In the genomic region with DNA sequence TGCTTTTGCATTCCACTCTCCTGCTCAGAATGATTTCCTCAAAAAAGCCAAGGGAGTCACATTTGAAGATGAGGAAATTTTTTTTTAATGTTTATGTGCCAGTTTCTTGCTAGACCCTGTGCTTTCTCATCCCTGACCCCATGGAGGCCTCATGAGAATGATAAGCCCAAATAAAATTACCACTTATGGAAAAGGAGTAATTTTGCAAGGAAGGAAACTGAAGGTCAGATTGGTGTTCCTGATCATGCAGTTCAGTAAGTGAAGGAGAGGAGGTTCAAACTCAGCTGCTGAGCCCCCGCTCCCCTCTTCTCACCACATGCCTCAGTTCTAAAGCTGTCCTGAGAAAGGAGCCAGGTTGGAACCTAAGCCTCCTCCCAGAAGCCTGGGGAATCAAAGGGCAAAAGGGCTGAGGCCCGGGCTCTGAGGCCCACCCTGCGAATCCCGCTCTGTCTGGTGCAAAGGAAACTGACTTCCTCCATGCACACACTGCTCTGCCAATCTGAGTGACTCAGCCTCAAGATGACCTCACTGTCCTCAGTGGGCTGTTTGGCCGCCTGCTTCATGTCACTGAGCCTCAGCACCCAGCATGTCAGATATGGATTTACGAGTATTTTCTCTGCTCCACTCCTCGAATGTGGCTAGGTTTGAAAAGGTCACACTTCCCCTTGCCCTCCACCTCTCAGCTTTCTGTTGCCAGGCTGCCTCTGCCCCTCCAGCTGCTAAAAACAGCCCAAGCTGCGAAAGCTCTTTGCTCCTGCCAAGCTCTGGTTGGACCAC, we compare ENCODE assay signal across 8 cellular contexts. TPM values are rescaled to one million over a fixed set of nuclear protein-coding genes. Genes with fewer than 3 reads are reported as not detected.
DNase-seq lines count a peak whose midpoint lies in the region; ATAC-seq, FAIRE-seq and TF ChIP-seq lines count a peak whose summit lies in the region.

No MANE protein-coding gene starts in this region.

- FAIRE-seq in bronchial epithelial cell (lab: Jason Lieb, UNC), result no peak

- H3K27me3 ChIP-seq in MG63, result no peaks in the 10 kb centered on the region
- no peaks in the 10 kb centered on the region for H3K27me3 ChIP-seq in bronchial epithelial cell (ENCODE audit: control insufficient read depth, insufficient read depth, low read length)
- H3K27me3 ChIP-seq in stomach smooth muscle (ENCODE audit: control insufficient read depth in 1 of 2, insufficient read depth in 2 of 2, low read length in 2 of 2), result no peaks in the 10 kb centered on the region

- no peak for ATAC-seq in HG03135 (IDR thresholded peaks at IDR 0.05; ENCODE audit: unreplicated experiment)

- DNase-seq in AG20443 (ENCODE audit: low spot score), result peak; percentile 86
- peak; percentile 79 for DNase-seq in MG63
- peak; percentile 81 for DNase-seq in bronchial epithelial cell (ENCODE audit: low read depth)
- DNase-seq in left kidney (ENCODE audit: low read depth, low spot score), result peak; percentile 82
- DNase-seq in NCI-H524 (lab: John Stamatoyannopoulos, UW), result no peak
- DNase-seq in activated CD4-positive, alpha-beta T cell treated with anti-CD3 and anti-CD28 coated beads for 1 hour, result no peak

- H3K27ac ChIP-seq in stomach smooth muscle (ENCODE audit: low read length), result peak overlapping the region; percentile 100

- H3K4me1 ChIP-seq in stomach smooth muscle (ENCODE audit: control insufficient read depth, insufficient read depth, low read length), result peaks cover 50% of the 10 kb centered on the region

- H3K36me3 ChIP-seq in MG63, result no peaks in the 10 kb centered on the region
- H3K36me3 ChIP-seq in bronchial epithelial cell (ENCODE audit: control insufficient read depth, insufficient read depth, low read length), result no peaks in the 10 kb centered on the region
- no peaks in the 10 kb centered on the region for H3K36me3 ChIP-seq in stomach smooth muscle (ENCODE audit: control insufficient read depth in 2 of 2, insufficient read depth in 2 of 2, low read length in 2 of 2)

- H3K9ac ChIP-seq in stomach smooth muscle (ENCODE audit: low read length in 2 of 2), result peak overlapping the region; percentile 77 to 89

- no peak for TF ChIP-seq CTCF in bronchial epithelial cell (IDR thresholded peaks at IDR 0.05; ENCODE audit: insufficient read depth, low read length, severe bottlenecking)

- H3K9me3 ChIP-seq in MG63 (no peaks in the 10 kb centered on the region), stomach smooth muscle (ENCODE audit: control insufficient read depth in 2 of 2, low read length in 2 of 2) (no peaks in the 10 kb centered on the region)

- H3K4me3 ChIP-seq in MG63, result no peak overlapping the region
- H3K4me3 ChIP-seq in bronchial epithelial cell (ENCODE audit: low read depth, low read length), result no peak overlapping the region
- H3K4me3 ChIP-seq in stomach smooth muscle (ENCODE audit: low read length in 2 of 2), result peak overlapping the region in 1 of 2 donors; percentile 47

RNA-seq across cellular contexts. Expression of a gene that starts 56.9 kb away (rescaled TPM):
- 103 and 128 TPM in 2 replicates for total RNA-seq in MG63 (2014; rRNA removed; shearing (Covaris generic); ENCODE audit: low replicate concordance)
- 460 and 822 TPM in 2 replicates for total RNA-seq in bronchial epithelial cell

Comparison
In these comparisons a context has a peak if more than half of its experiments do, and no peak if none do; other contexts are left out.
1. DNase-seq: peak in AG20443 (single experiment), MG63 (single experiment), bronchial epithelial cell (single experiment) and left kidney (single experiment); none in NCI-H524 (0 of 2) and activated CD4-positive, alpha-beta T cell treated with anti-CD3 and anti-CD28 coated beads for 1 hour (single experiment).